ENCODE assay signal across 9 cellular contexts in genomic region chr12:123250471-123251383, GRCh38. TPM values are rescaled to one million over a fixed set of nuclear protein-coding genes. Genes with fewer than 3 reads are reported as not detected.
DNase-seq lines count a peak whose midpoint lies in the region; ATAC-seq, FAIRE-seq and TF ChIP-seq lines count a peak whose summit lies in the region.
"Had no signal": no experiment of that assay in that cellular context is flagged by ENCODE, and none has a peak within 500 bp of the region (broad histone marks: within the 10 kb centered on the region; RNA-seq: fewer than 3 reads in every experiment).

No MANE protein-coding gene starts in this region.

- no peak overlapping the region for H3K27ac ChIP-seq in astrocyte (ENCODE audit: low read depth, low read length)
- H3K27ac ChIP-seq in naive thymus-derived CD4-positive, alpha-beta T cell (ENCODE audit: low read depth, low read length): peak overlapping the region; percentile 51

- CTCF ChIA-PET in naive thymus-derived CD4-positive, alpha-beta T cell (lab: Charles Lee): interaction anchor here (0.6 to 1.3 kb wide), 3 partner anchors 8 to 207 kb away, joined by 3 to 5 read pairs (median 3); no protein-coding TSS in a partner anchor

- no peak overlapping the region for H3K4me3 ChIP-seq in astrocyte (ENCODE audit: insufficient read depth, low read depth, low read length)
- no peak overlapping the region for H3K4me3 ChIP-seq in naive thymus-derived CD4-positive, alpha-beta T cell (ENCODE audit: low read length)

- peaks cover 44% of the 10 kb centered on the region for H3K79me2 ChIP-seq in astrocyte (ENCODE audit: insufficient read depth, low read length)

- peaks cover 28% of the 10 kb centered on the region for H4K20me1 ChIP-seq in astrocyte (ENCODE audit: insufficient read depth, low read length)

- no peak overlapping the region for H2AFZ ChIP-seq in astrocyte (ENCODE audit: low read depth, low read length)

- no peak for FAIRE-seq in astrocyte (lab: Jason Lieb, UNC)

- H3K9me3 ChIP-seq in astrocyte (ENCODE audit: insufficient read depth, low read depth, low read length): no peaks in the 10 kb centered on the region
- no peaks in the 10 kb centered on the region for H3K9me3 ChIP-seq in naive thymus-derived CD4-positive, alpha-beta T cell (ENCODE audit: control insufficient read depth in 2 of 3, low read length in 3 of 3)

- H3K4me1 Mint-ChIP-seq in astrocyte (ENCODE audit: low read depth, unreplicated experiment): peaks cover 11% of the 10 kb centered on the region
- H3K4me1 Mint-ChIP-seq in naive thymus-derived CD4-positive, alpha-beta T cell: peaks cover 30 to 64% (median 50%) of the 10 kb centered on the region in 7 donors

- no peaks in the 10 kb centered on the region for H3K27me3 Mint-ChIP-seq in astrocyte (ENCODE audit: low read depth, unreplicated experiment)
- no peaks in the 10 kb centered on the region for H3K27me3 Mint-ChIP-seq in naive thymus-derived CD4-positive, alpha-beta T cell

- TF ChIP-seq CTCF in astrocyte (IDR thresholded peaks at IDR 0.05; ENCODE audit: insufficient read depth, low read depth, low read length): no peak

- H3K27ac Mint-ChIP-seq in astrocyte (ENCODE audit: unreplicated experiment): peak overlapping the region; percentile 66
- peak overlapping the region; percentile 8 to 89 (median 62) for H3K27ac Mint-ChIP-seq in naive thymus-derived CD4-positive, alpha-beta T cell

- H3K4me2 ChIP-seq in astrocyte (ENCODE audit: low read length): no peak overlapping the region

- H3K4me3 Mint-ChIP-seq in astrocyte (ENCODE audit: unreplicated experiment): no peak overlapping the region
- peak overlapping the region in 9 of 10 donors; percentile 12 to 61 (median 27) for H3K4me3 Mint-ChIP-seq in naive thymus-derived CD4-positive, alpha-beta T cell

- ATAC-seq in naive thymus-derived CD4-positive, alpha-beta T cell: no peak
- ATAC-seq in GM21515 (IDR thresholded peaks at IDR 0.05; ENCODE audit: unreplicated experiment) (no peak), GM21717 (IDR thresholded peaks at IDR 0.05; ENCODE audit: unreplicated experiment) (no peak)

- POLR2A ChIA-PET in naive thymus-derived CD4-positive, alpha-beta T cell (lab: Charles Lee): interaction anchor here (1.4 to 1.6 kb wide), 2 partner anchors 10 to 18 kb away, joined by 4 to 5 read pairs; partner anchors contain the start of gene MPHOSPH9

- no peak overlapping the region for H3K9ac ChIP-seq in astrocyte (ENCODE audit: low read length)

- H3K36me3 ChIP-seq in astrocyte (ENCODE audit: insufficient read depth, low read length): peaks cover 6% of the 10 kb centered on the region
- H3K36me3 ChIP-seq in naive thymus-derived CD4-positive, alpha-beta T cell (ENCODE audit: control insufficient read depth in 2 of 3, insufficient read depth in 3 of 3, low read length in 3 of 3): peaks cover 0 to 48% (median 0%) of the 10 kb centered on the region in 3 experiments

- H3K9me3 Mint-ChIP-seq in astrocyte (ENCODE audit: unreplicated experiment): peaks cover 4% of the 10 kb centered on the region
- H3K9me3 Mint-ChIP-seq in naive thymus-derived CD4-positive, alpha-beta T cell: peaks cover 0 to 2% (median 0%) of the 10 kb centered on the region in 11 donors

- H3K27me3 ChIP-seq in astrocyte (ENCODE audit: insufficient read depth, low read length): no peaks in the 10 kb centered on the region
- H3K27me3 ChIP-seq in naive thymus-derived CD4-positive, alpha-beta T cell (ENCODE audit: control insufficient read depth in 2 of 2, insufficient read depth in 2 of 2, low read length in 2 of 2): no peaks in the 10 kb centered on the region

- peak; percentile 94 for DNase-seq in DMS 273 (lab: John Stamatoyannopoulos, UW; ENCODE audit: unreplicated experiment)
- DNase-seq in NCI-H1694 treated with DMSO at 0.1 percent for 48 hours (lab: John Stamatoyannopoulos, UW): peak; percentile 89
- DNase-seq in astrocyte (ENCODE audit: low read depth): peak; percentile 17
- DNase-seq in naive thymus-derived CD4-positive, alpha-beta T cell: no peak
- DNase-seq in stimulated activated CD4-positive, alpha-beta T cell treated with anti-CD3 and anti-CD28 coated beads, Interleukin-4, amount 100 ng/mL, for 24 hours: no peak
- no peak for DNase-seq in AG08395 (ENCODE audit: low spot score)
- DNase-seq: GOT3 had no signal

- peaks cover 4% of the 10 kb centered on the region for H3K4me1 ChIP-seq in astrocyte (ENCODE audit: insufficient read depth, low read length)
- peaks cover 6 to 18% of the 10 kb centered on the region in 2 donors for H3K4me1 ChIP-seq in naive thymus-derived CD4-positive, alpha-beta T cell (ENCODE audit: control insufficient read depth in 2 of 2, insufficient read depth in 2 of 2, low read length in 2 of 2)

- peaks cover 40% of the 10 kb centered on the region for H3K36me3 Mint-ChIP-seq in astrocyte (ENCODE audit: low read depth, unreplicated experiment)
- H3K36me3 Mint-ChIP-seq in naive thymus-derived CD4-positive, alpha-beta T cell: peaks cover 3 to 39% (median 23%) of the 10 kb centered on the region in 5 donors

- intact Hi-C loops in naive thymus-derived CD4-positive, alpha-beta T cell (cut with micrococcal nuclease): loop anchor here in 1 of 2 donors (1.0 kb wide), 1 partner anchor 8 kb away; no protein-coding TSS in a partner anchor

RNA-seq across cellular contexts. Expression of gene MTRFR, which starts 17.5 kb away (rescaled TPM):
- total RNA-seq in astrocyte: 11.1 and 12.4 TPM in 2 replicates
- 10 to 100 TPM; 26.8 to 56.9 (median 39.5) TPM for total RNA-seq in naive thymus-derived CD4-positive, alpha-beta T cell
- 10 to 100 TPM; 42.6 to 60.3 TPM for polyA plus RNA-seq in naive thymus-derived CD4-positive, alpha-beta T cell

RNA-seq across cellular contexts. Expression of gene MPHOSPH9, which starts 17.8 kb away (rescaled TPM):
- total RNA-seq in astrocyte: 21.6 and 24.9 TPM in 2 replicates
- 100 to 1,000 TPM in 1 of 5 experiments, 10 to 100 TPM in 4; 71.0 to 102 (median 82.4) TPM for total RNA-seq in naive thymus-derived CD4-positive, alpha-beta T cell
- polyA plus RNA-seq in naive thymus-derived CD4-positive, alpha-beta T cell: 10 to 100 TPM; 34.0 to 59.8 TPM

RNA-seq across cellular contexts. Expression of gene CDK2AP1, which starts 20.9 kb away (rescaled TPM):
- 236 and 246 TPM in 2 replicates for total RNA-seq in astrocyte
- 10 to 100 TPM in 2 of 5 experiments, 1 to 10 TPM in 3; 3.6 to 45.1 (median 5.0) TPM for total RNA-seq in naive thymus-derived CD4-positive, alpha-beta T cell
- 1 to 10 TPM; 1.3 to 3.2 TPM for polyA plus RNA-seq in naive thymus-derived CD4-positive, alpha-beta T cell

Comparison
In these comparisons a context has a peak if more than half of its experiments do, and no peak if none do; other contexts are left out.
1. DNase-seq: peak in DMS 273 (single experiment), NCI-H1694 treated with DMSO at 0.1 percent for 48 hours (single experiment) and astrocyte (single experiment); none in naive thymus-derived CD4-positive, alpha-beta T cell (0 of 9), stimulated activated CD4-positive, alpha-beta T cell treated with anti-CD3 and anti-CD28 coated beads, Interleukin-4, amount 100 ng/mL, for 24 hours (single experiment) and AG08395 (single experiment).